In the genomic region with DNA sequence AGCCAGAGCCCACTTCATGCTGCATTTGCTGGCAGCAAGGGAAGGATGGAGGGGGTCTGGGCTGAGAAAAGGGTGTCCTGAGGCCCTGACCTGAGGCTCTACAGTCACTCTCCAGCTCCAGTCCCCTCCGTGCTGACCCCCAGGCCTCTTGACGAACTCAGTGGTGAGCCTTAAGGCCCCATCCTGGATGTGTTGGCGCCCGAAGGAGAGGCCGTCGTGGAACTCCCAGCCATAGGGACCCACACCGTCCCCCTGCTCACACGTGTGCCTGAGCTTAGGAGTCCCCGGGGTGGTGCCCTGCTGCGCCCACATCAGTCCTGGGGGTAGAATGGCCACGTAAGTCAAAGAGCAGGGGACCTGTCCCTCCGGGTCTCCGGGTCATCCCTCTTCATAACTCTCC, we compare ENCODE assay signal across 8 cellular contexts. TPM values are rescaled to one million over a fixed set of nuclear protein-coding genes. Genes with fewer than 3 reads are reported as not detected.
DNase-seq lines count a peak whose midpoint lies in the region; ATAC-seq and TF ChIP-seq lines count a peak whose summit lies in the region.

No MANE protein-coding gene starts in this region.

- H3K36me3 ChIP-seq in CD8-positive, alpha-beta T cell (ENCODE audit: insufficient read depth, low read length): no peaks in the 10 kb centered on the region
- peaks cover 12% of the 10 kb centered on the region for H3K36me3 ChIP-seq in Karpas-422 (ENCODE audit: insufficient read depth, low read length)
- peaks cover 8% of the 10 kb centered on the region for H3K36me3 ChIP-seq in ectodermal cell (ENCODE audit: control insufficient read depth, insufficient read depth, low read length)

- H3K4me1 ChIP-seq in CD8-positive, alpha-beta T cell (ENCODE audit: insufficient read depth, low read length): peaks cover 18% of the 10 kb centered on the region
- H3K4me1 ChIP-seq in Karpas-422 (ENCODE audit: low read length): peaks cover 25% of the 10 kb centered on the region
- H3K4me1 ChIP-seq in ectodermal cell (ENCODE audit: control insufficient read depth, insufficient read depth, low read length): peaks cover 5% of the 10 kb centered on the region

- H2AFZ ChIP-seq in Karpas-422 (ENCODE audit: low read length): no peak overlapping the region

- H3K36me3 Mint-ChIP-seq in CD8-positive, alpha-beta T cell: peaks cover 21% of the 10 kb centered on the region
- H3K36me3 Mint-ChIP-seq in natural killer cell: no peaks in the 10 kb centered on the region

- 15% methylated on average over 13 of the region's 13 CpGs for WGBS in ectodermal cell, 2 experiments

- no peaks in the 10 kb centered on the region for H3K9me3 Mint-ChIP-seq in CD8-positive, alpha-beta T cell
- no peaks in the 10 kb centered on the region for H3K9me3 Mint-ChIP-seq in natural killer cell

- intact Hi-C loops in CD8-positive, alpha-beta T cell (cut with DNase I, micrococcal nuclease): no loop called here
- intact Hi-C loops in natural killer cell (cut with micrococcal nuclease): no loop called here

- no peak for TF ChIP-seq CTCF in CD8-positive, alpha-beta T cell (IDR thresholded peaks at IDR 0.05)
- TF ChIP-seq CTCF in natural killer cell (IDR thresholded peaks at IDR 0.05) (no peak), GM10248 (IDR thresholded peaks at IDR 0.05; ENCODE audit: control extremely low read depth, extremely low read depth, low read depth, missing control alignments) (no peak)

- no peaks in the 10 kb centered on the region for H3K9me3 ChIP-seq in CD8-positive, alpha-beta T cell (ENCODE audit: low read length)
- H3K9me3 ChIP-seq in Karpas-422 (ENCODE audit: low read length): no peaks in the 10 kb centered on the region
- no peaks in the 10 kb centered on the region for H3K9me3 ChIP-seq in ectodermal cell (ENCODE audit: control insufficient read depth, low read length)

- peak overlapping the region; percentile 96 for H3K4me3 Mint-ChIP-seq in CD8-positive, alpha-beta T cell
- peak overlapping the region; percentile 96 for H3K4me3 Mint-ChIP-seq in natural killer cell

- no peak for DNase-seq in CD8-positive, alpha-beta T cell
- DNase-seq in Karpas-422 (peak; percentile 69), natural killer cell (no peak), cerebellar nuclear complex (lab: John Stamatoyannopoulos, UW) (no peak), MV-4-11 (lab: John Stamatoyannopoulos, UW) (no peak), GM10248 (ENCODE audit: extremely low spot score) (no peak)

- CTCF ChIA-PET in CD8-positive, alpha-beta T cell (lab: Charles Lee): interaction anchor here (0.6 to 2.0 kb wide), 4 partner anchors 8 to 18 kb away, joined by 3 to 11 read pairs (median 3); partner anchors contain the start of genes CCDC142 and TTC31
- CTCF ChIA-PET in GM10248 (lab: Yijun Ruan, JAX): interaction anchor here (1.0 to 2.2 kb wide), 5 partner anchors 10 to 18 kb away, joined by 3 to 12 read pairs (median 3); partner anchors contain the start of genes CCDC142, INO80B and TTC31

- peaks cover 31% of the 10 kb centered on the region for H3K4me1 Mint-ChIP-seq in CD8-positive, alpha-beta T cell (ENCODE audit: low read depth)
- H3K4me1 Mint-ChIP-seq in natural killer cell: peaks cover 16 to 33% of the 10 kb centered on the region in 2 donors

- peak overlapping the region; percentile 77 for H3K27ac ChIP-seq in CD8-positive, alpha-beta T cell (ENCODE audit: low read depth, low read length)
- peak overlapping the region; percentile 73 for H3K27ac ChIP-seq in Karpas-422 (ENCODE audit: low read length)
- no peak overlapping the region for H3K27ac ChIP-seq in ectodermal cell (ENCODE audit: insufficient read depth, low read depth, low read length, poor library complexity, severe bottlenecking)

- peak overlapping the region; percentile 88 for H3K4me2 ChIP-seq in Karpas-422 (ENCODE audit: low read depth, low read length, poor library complexity, severe bottlenecking)

- peaks cover 4% of the 10 kb centered on the region; the same call in 1 of the 2 replicates for H4K20me1 ChIP-seq in Karpas-422 (ENCODE audit: insufficient read depth, low read depth, low read length)

- no peak for ATAC-seq in CD8-positive, alpha-beta T cell
- ATAC-seq in natural killer cell: no peak
- ATAC-seq in HG03025 (IDR thresholded peaks at IDR 0.05; ENCODE audit: low FRiP score, unreplicated experiment): no peak

- peak overlapping the region; percentile 69 for H3K4me3 ChIP-seq in CD8-positive, alpha-beta T cell (ENCODE audit: low read depth, low read length)
- H3K4me3 ChIP-seq in Karpas-422 (ENCODE audit: low read length): peak overlapping the region; percentile 78
- peak overlapping the region; percentile 81 for H3K4me3 ChIP-seq in ectodermal cell (ENCODE audit: insufficient read depth, low read depth, low read length)

- POLR2A ChIA-PET in CD8-positive, alpha-beta T cell (lab: Charles Lee): interaction anchor here (1.0 to 1.3 kb wide), 3 partner anchors 8 to 21 kb away, joined by 3 to 4 read pairs (median 4); partner anchors contain the start of gene MRPL53
- POLR2A ChIA-PET in GM10248 (lab: Yijun Ruan, JAX): no interaction called here

- H3K27me3 Mint-ChIP-seq in CD8-positive, alpha-beta T cell (ENCODE audit: low read depth): no peaks in the 10 kb centered on the region
- no peaks in the 10 kb centered on the region for H3K27me3 Mint-ChIP-seq in natural killer cell (ENCODE audit: low read depth in 2 of 2)

- peak overlapping the region; percentile 84 for H3K9ac ChIP-seq in Karpas-422 (ENCODE audit: low read length)

- peaks cover 32% of the 10 kb centered on the region for H3K79me2 ChIP-seq in Karpas-422 (ENCODE audit: low read length)

- H3K9me2 ChIP-seq in Karpas-422 (replicated peaks; ENCODE audit: insufficient read depth, low read length): no peaks in the 10 kb centered on the region

- H3K27me3 ChIP-seq in CD8-positive, alpha-beta T cell (ENCODE audit: insufficient read depth, low read length): no peaks in the 10 kb centered on the region
- H3K27me3 ChIP-seq in Karpas-422 (ENCODE audit: low read length) (no peaks in the 10 kb centered on the region), ectodermal cell (ENCODE audit: control insufficient read depth, insufficient read depth, low read length, poor library complexity, severe bottlenecking) (no peaks in the 10 kb centered on the region)

- peak overlapping the region; percentile 62 for H3K27ac Mint-ChIP-seq in CD8-positive, alpha-beta T cell
- peak overlapping the region; percentile 97 for H3K27ac Mint-ChIP-seq in natural killer cell

RNA-seq across cellular contexts. Expression of gene MOGS, which starts 0.8 kb away (rescaled TPM):
- 10 to 100 TPM; 43.7 to 46.7 TPM for total RNA-seq in CD8-positive, alpha-beta T cell
- total RNA-seq in Karpas-422 (2014; rRNA removed; shearing (Covaris generic); ENCODE audit: low replicate concordance): 69.1 and 95.6 TPM in 2 replicates
- 59.2 TPM for polyA plus RNA-seq in ectodermal cell (2013, experiment 1 of 4)
- 56.1 TPM for polyA plus RNA-seq in ectodermal cell (2013, experiment 2 of 4)
- polyA plus RNA-seq in ectodermal cell (2013, experiment 3 of 4): 46.2 TPM
- 51.4 TPM for polyA plus RNA-seq in ectodermal cell (2013, experiment 4 of 4)
- 10 to 100 TPM; 87.0 to 93.4 (median 91.5) TPM for total RNA-seq in natural killer cell

RNA-seq across cellular contexts. Expression of gene WBP1, which starts 6.2 kb away (rescaled TPM):
- total RNA-seq in CD8-positive, alpha-beta T cell: 10 to 100 TPM; 68.5 to 70.6 TPM
- 124 and 149 TPM in 2 replicates for total RNA-seq in Karpas-422 (2014; rRNA removed; shearing (Covaris generic); ENCODE audit: low replicate concordance)
- polyA plus RNA-seq in ectodermal cell (2013, experiment 1 of 4): 133 TPM
- 133 TPM for polyA plus RNA-seq in ectodermal cell (2013, experiment 2 of 4)
- 112 TPM for polyA plus RNA-seq in ectodermal cell (2013, experiment 3 of 4)
- 131 TPM for polyA plus RNA-seq in ectodermal cell (2013, experiment 4 of 4)
- total RNA-seq in natural killer cell: 10 to 100 TPM; 65.1 to 68.3 (median 65.4) TPM

RNA-seq across cellular contexts. Expression of gene MRPL53, which starts 8.1 kb away (rescaled TPM):
- total RNA-seq in CD8-positive, alpha-beta T cell: 10 to 100 TPM; 48.6 to 59.0 TPM
- total RNA-seq in Karpas-422 (2014; rRNA removed; shearing (Covaris generic); ENCODE audit: low replicate concordance): 91.4 and 144 TPM in 2 replicates
- polyA plus RNA-seq in ectodermal cell (2013, experiment 1 of 4): 46.6 TPM
- polyA plus RNA-seq in ectodermal cell (2013, experiment 2 of 4): 43.7 TPM
- polyA plus RNA-seq in ectodermal cell (2013, experiment 3 of 4): 33.0 TPM
- polyA plus RNA-seq in ectodermal cell (2013, experiment 4 of 4): 40.3 TPM
- total RNA-seq in natural killer cell: 10 to 100 TPM; 42.4 to 49.7 (median 42.4) TPM

RNA-seq across cellular contexts. Expression of gene INO80B, which starts 9.5 kb away (rescaled TPM):
- 10 to 100 TPM; 47.9 to 52.9 TPM for total RNA-seq in CD8-positive, alpha-beta T cell
- total RNA-seq in Karpas-422 (2014; rRNA removed; shearing (Covaris generic); ENCODE audit: low replicate concordance): 29.3 and 86.9 TPM in 2 replicates
- polyA plus RNA-seq in ectodermal cell (2013, experiment 1 of 4): 31.6 TPM
- polyA plus RNA-seq in ectodermal cell (2013, experiment 2 of 4): 27.1 TPM
- 16.5 TPM for polyA plus RNA-seq in ectodermal cell (2013, experiment 3 of 4)
- 17.9 TPM for polyA plus RNA-seq in ectodermal cell (2013, experiment 4 of 4)
- 10 to 100 TPM; 34.0 to 48.0 (median 37.7) TPM for total RNA-seq in natural killer cell

RNA-seq across cellular contexts. Expression of gene CCDC142, which starts 18.4 kb away (rescaled TPM):
- 10 to 100 TPM; 12.6 to 13.6 TPM for total RNA-seq in CD8-positive, alpha-beta T cell
- total RNA-seq in Karpas-422 (2014; rRNA removed; shearing (Covaris generic); ENCODE audit: low replicate concordance): 47.7 and 50.5 TPM in 2 replicates
- polyA plus RNA-seq in ectodermal cell (2013, experiment 1 of 4): 12.6 TPM
- 15.8 TPM for polyA plus RNA-seq in ectodermal cell (2013, experiment 2 of 4)
- polyA plus RNA-seq in ectodermal cell (2013, experiment 3 of 4): 12.7 TPM
- 13.5 TPM for polyA plus RNA-seq in ectodermal cell (2013, experiment 4 of 4)
- total RNA-seq in natural killer cell: 10 to 100 TPM; 14.9 to 25.2 (median 15.6) TPM
